In genomic region chr20:33993800-33994623, GRCh38 we compare ENCODE assay signal across 8 cellular contexts. TPM values are rescaled to one million over a fixed set of nuclear protein-coding genes. Genes with fewer than 3 reads are reported as not detected.
A peak's percentile ranks its signal among the peaks of the same experiment; 100 is the strongest.
DNase-seq lines count a peak whose midpoint lies in the region; ATAC-seq, FAIRE-seq and TF ChIP-seq lines count a peak whose summit lies in the region.

Gene RALY, plus strand, starts transcription at chr20:33993911. Its CDS starts 78,164 bp downstream, at chr20:34072075.

- peaks cover 30 to 56% (median 46%) of the 10 kb centered on the region in 3 donors for H3K4me1 Mint-ChIP-seq in IgD-negative memory B cell
- peaks cover 67% of the 10 kb centered on the region for H3K4me1 Mint-ChIP-seq in activated T-helper 1 cell treated with anti-CD3 and anti-CD28 coated beads, Interleukin-12 subunit alpha, Interleukin-12 subunit beta, Interleukin-2, Interleukin-4 antibody, amounts not matched to agents 30 ng/mL and 10 ng/mL and 1 ng/mL, durations not matched to agents 14 hours and 24 hours and 36 hours (ENCODE audit: low read depth)
- H3K4me1 Mint-ChIP-seq in natural killer cell treated with Interleukin-12 subunit alpha and Interleukin-12 subunit beta and Interleukin-15 and Interleukin-18, amount 100 ng/mL, for 72 hours (ENCODE audit: low read depth in 2 of 2) = peaks cover 55% of the 10 kb centered on the region in 2 donors

- H3K27me3 Mint-ChIP-seq in IgD-negative memory B cell = no peaks in the 10 kb centered on the region
- H3K27me3 Mint-ChIP-seq in activated T-helper 1 cell treated with anti-CD3 and anti-CD28 coated beads, Interleukin-12 subunit alpha, Interleukin-12 subunit beta, Interleukin-2, Interleukin-4 antibody, amounts not matched to agents 30 ng/mL and 10 ng/mL and 1 ng/mL, durations not matched to agents 14 hours and 24 hours and 36 hours (ENCODE audit: insufficient read depth) = no peaks in the 10 kb centered on the region
- H3K27me3 Mint-ChIP-seq in natural killer cell treated with Interleukin-12 subunit alpha and Interleukin-12 subunit beta and Interleukin-15 and Interleukin-18, amount 100 ng/mL, for 72 hours = no peaks in the 10 kb centered on the region

- FAIRE-seq in RCC 7860 (lab: Jason Lieb, UNC) = no peak

- peak within 1 kb of the TSS; percentile 94 to 100 (median 97) for H3K4me3 Mint-ChIP-seq in IgD-negative memory B cell
- peak within 1 kb of the TSS; percentile 95 for H3K4me3 Mint-ChIP-seq in activated T-helper 1 cell treated with anti-CD3 and anti-CD28 coated beads, Interleukin-12 subunit alpha, Interleukin-12 subunit beta, Interleukin-2, Interleukin-4 antibody, amounts not matched to agents 30 ng/mL and 10 ng/mL and 1 ng/mL, durations not matched to agents 14 hours and 24 hours and 36 hours
- H3K4me3 Mint-ChIP-seq in natural killer cell treated with Interleukin-12 subunit alpha and Interleukin-12 subunit beta and Interleukin-15 and Interleukin-18, amount 100 ng/mL, for 72 hours = peak within 1 kb of the TSS; percentile 88

- no peaks in the 10 kb centered on the region for H3K9me3 Mint-ChIP-seq in IgD-negative memory B cell
- H3K9me3 Mint-ChIP-seq in activated T-helper 1 cell treated with anti-CD3 and anti-CD28 coated beads, Interleukin-12 subunit alpha, Interleukin-12 subunit beta, Interleukin-2, Interleukin-4 antibody, amounts not matched to agents 30 ng/mL and 10 ng/mL and 1 ng/mL, durations not matched to agents 14 hours and 24 hours and 36 hours = no peaks in the 10 kb centered on the region
- H3K9me3 Mint-ChIP-seq in natural killer cell treated with Interleukin-12 subunit alpha and Interleukin-12 subunit beta and Interleukin-15 and Interleukin-18, amount 100 ng/mL, for 72 hours = no peaks in the 10 kb centered on the region

- no peak for TF ChIP-seq CTCF in fibroblast of mammary gland (conservative IDR thresholded peaks at IDR 0.05; ENCODE audit: control insufficient read depth, insufficient read depth, low read depth, low read length)

- peak within 1 kb of the TSS; percentile 94 to 99 (median 98) for H3K27ac Mint-ChIP-seq in IgD-negative memory B cell
- peak within 1 kb of the TSS; percentile 97 for H3K27ac Mint-ChIP-seq in activated T-helper 1 cell treated with anti-CD3 and anti-CD28 coated beads, Interleukin-12 subunit alpha, Interleukin-12 subunit beta, Interleukin-2, Interleukin-4 antibody, amounts not matched to agents 30 ng/mL and 10 ng/mL and 1 ng/mL, durations not matched to agents 14 hours and 24 hours and 36 hours
- H3K27ac Mint-ChIP-seq in natural killer cell treated with Interleukin-12 subunit alpha and Interleukin-12 subunit beta and Interleukin-15 and Interleukin-18, amount 100 ng/mL, for 72 hours = peak within 1 kb of the TSS; percentile 92 to 96

- peak within 1 kb of the TSS; percentile 95 for H3K4me3 ChIP-seq in fibroblast of mammary gland (ENCODE audit: control insufficient read depth, low read depth, low read length)

- intact Hi-C loops in activated T-helper 1 cell treated with anti-CD3 and anti-CD28 coated beads, Interleukin-12 subunit alpha, Interleukin-12 subunit beta, Interleukin-2, Interleukin-4 antibody, amounts not matched to agents 30 ng/mL and 10 ng/mL and 1 ng/mL, durations not matched to agents 14 hours and 24 hours and 36 hours (cut with micrococcal nuclease) = loop anchor here (1.0 to 10.0 kb wide), 17 partner anchors 43 to 1961 kb away; partner anchors contain the start of genes ACSS2, AHCY, CHMP4B and DYNLRB1

- DNase-seq in DMS153 treated with DMSO at 0.1 percent for 48 hours (lab: John Stamatoyannopoulos, UW; ENCODE audit: unreplicated experiment) (peak; percentile 84), RCC 7860 (ENCODE audit: low spot score) (peak; percentile 62), fibroblast of mammary gland (ENCODE audit: low read depth) (peak; percentile 64)
- DNase-seq in activated T-helper 1 cell treated with anti-CD3 and anti-CD28 coated beads, Interleukin-12 subunit alpha, Interleukin-12 subunit beta, Interleukin-2, Interleukin-4 antibody, amounts not matched to agents 30 ng/mL and 10 ng/mL and 1 ng/mL, durations not matched to agents 14 hours and 24 hours and 36 hours (ENCODE audit: low spot score) = peak; percentile 84
- peak; percentile 88 for DNase-seq in natural killer cell treated with Interleukin-12 subunit alpha and Interleukin-12 subunit beta and Interleukin-15 and Interleukin-18, amount 100 ng/mL, for 72 hours (ENCODE audit: low spot score)
- DNase-seq in stimulated activated naive CD8-positive, alpha-beta T cell treated with anti-CD3 and anti-CD28 coated beads, Interleukin-15, Interleukin-2, amounts not matched to agents 100 U/mL and 50 U/mL, for 24 hours = peak; percentile 86

- H3K36me3 Mint-ChIP-seq in IgD-negative memory B cell = peaks cover 5% of the 10 kb centered on the region
- peaks cover 14% of the 10 kb centered on the region for H3K36me3 Mint-ChIP-seq in activated T-helper 1 cell treated with anti-CD3 and anti-CD28 coated beads, Interleukin-12 subunit alpha, Interleukin-12 subunit beta, Interleukin-2, Interleukin-4 antibody, amounts not matched to agents 30 ng/mL and 10 ng/mL and 1 ng/mL, durations not matched to agents 14 hours and 24 hours and 36 hours (ENCODE audit: low read depth)
- H3K36me3 Mint-ChIP-seq in natural killer cell treated with Interleukin-12 subunit alpha and Interleukin-12 subunit beta and Interleukin-15 and Interleukin-18, amount 100 ng/mL, for 72 hours = no peaks in the 10 kb centered on the region

- ATAC-seq in GM21529 (IDR thresholded peaks at IDR 0.05; ENCODE audit: unreplicated experiment) = peak; percentile 42
- peak; percentile 76 to 77 for ATAC-seq in natural killer cell treated with Interleukin-12 subunit alpha and Interleukin-12 subunit beta and Interleukin-15 and Interleukin-18, amount 100 ng/mL, for 72 hours
- ATAC-seq in stimulated activated naive CD8-positive, alpha-beta T cell treated with anti-CD3 and anti-CD28 coated beads, Interleukin-15, Interleukin-2, amounts not matched to agents 100 U/mL and 50 U/mL, for 24 hours = peak; percentile 50

RNA-seq across cellular contexts. Expression of gene RALY, which starts in this region (rescaled TPM):
- 218 TPM for polyA plus RNA-seq in IgD-negative memory B cell
- 147 TPM in 2 replicates for total RNA-seq in activated T-helper 1 cell treated with anti-CD3 and anti-CD28 coated beads, Interleukin-12 subunit alpha, Interleukin-12 subunit beta, Interleukin-2, Interleukin-4 antibody, amounts not matched to agents 30 ng/mL and 10 ng/mL and 1 ng/mL, durations not matched to agents 14 hours and 24 hours and 36 hours
- 100 to 1,000 TPM; 158 to 162 TPM for total RNA-seq in natural killer cell treated with Interleukin-12 subunit alpha and Interleukin-12 subunit beta and Interleukin-15 and Interleukin-18, amount 100 ng/mL, for 72 hours

Comparison
In these comparisons a context has a peak if more than half of its experiments do, and no peak if none do; other contexts are left out.
1. Peak in every context shown above with its lines: DNase-seq, ATAC-seq and H3K4me3 ChIP-seq.